Comparison of ENCODE assay signal across 8 cellular contexts in the genomic region with DNA sequence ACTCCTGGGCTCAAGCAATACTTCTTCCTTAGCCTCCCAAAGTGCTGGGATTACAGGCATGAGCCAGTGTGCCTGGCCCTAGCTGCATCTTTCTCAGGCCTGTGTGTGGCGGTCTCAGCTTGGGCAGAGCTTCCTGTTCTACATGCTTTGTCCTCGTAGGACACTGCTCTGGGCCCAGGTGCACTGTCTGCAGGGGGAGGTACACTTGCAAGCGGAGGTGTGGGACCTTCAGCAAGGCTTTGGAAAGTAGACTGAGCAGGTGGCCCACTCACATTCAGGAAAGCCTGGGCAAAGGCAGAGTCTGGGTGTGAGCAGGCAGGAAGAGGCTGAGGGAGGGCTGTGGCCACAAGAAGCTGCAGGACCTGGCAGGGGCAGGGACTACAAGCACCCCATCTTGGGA. TPM values are rescaled to one million over a fixed set of nuclear protein-coding genes. Genes with fewer than 3 reads are reported as not detected.
A peak's percentile ranks its signal among the peaks of the same experiment; 100 is the strongest.
DNase-seq lines count a peak whose midpoint lies in the region; ATAC-seq and TF ChIP-seq lines count a peak whose summit lies in the region.

No MANE protein-coding gene starts in this region.

- DNase-seq in CD4-positive, alpha-beta T cell, result no peak
- DNase-seq in OCI-LY7 (ENCODE audit: low spot score) (peak; percentile 23), esophagus squamous epithelium (lab: John Stamatoyannopoulos, UW) (no peak), psoas muscle (no peak), SHP77 (lab: John Stamatoyannopoulos, UW) (no peak), NCI-H2081 (lab: John Stamatoyannopoulos, UW) (no peak)
- no peak for DNase-seq in central memory CD4-positive, alpha-beta T cell

- H3K27ac ChIP-seq in CD4-positive, alpha-beta T cell (ENCODE audit: low read depth, low read length), result peak overlapping the region; percentile 42
- H3K27ac ChIP-seq in OCI-LY7 (ENCODE audit: low read depth, low read length, poor library complexity, severe bottlenecking) (no peak overlapping the region), esophagus squamous epithelium (peak overlapping the region; percentile 15 to 87 (median 79)), psoas muscle (peak overlapping the region; percentile 50)

- no peak overlapping the region for H3K4me2 ChIP-seq in OCI-LY7 (ENCODE audit: low read length)

- no peaks in the 10 kb centered on the region for H3K9me3 Mint-ChIP-seq in CD4-positive, alpha-beta T cell

- no peaks in the 10 kb centered on the region for H3K27me3 ChIP-seq in CD4-positive, alpha-beta T cell (ENCODE audit: control insufficient read depth, insufficient read depth, low read length)
- no peaks in the 10 kb centered on the region for H3K27me3 ChIP-seq in esophagus squamous epithelium
- no peaks in the 10 kb centered on the region for H3K27me3 ChIP-seq in psoas muscle (ENCODE audit: insufficient read depth in 3 of 3, low read length in 2 of 3)

- peaks cover 89% of the 10 kb centered on the region for H3K4me1 Mint-ChIP-seq in CD4-positive, alpha-beta T cell (ENCODE audit: low read depth)

- H3K4me3 ChIP-seq in OCI-LY7 (ENCODE audit: low read depth, low read length, poor library complexity, severe bottlenecking), result no peak overlapping the region
- no peak overlapping the region for H3K4me3 ChIP-seq in esophagus squamous epithelium
- H3K4me3 ChIP-seq in psoas muscle, result no peak overlapping the region

- no peak overlapping the region for H2AFZ ChIP-seq in OCI-LY7 (ENCODE audit: low read length)

- no peak for TF ChIP-seq CTCF in CD4-positive, alpha-beta T cell (IDR thresholded peaks at IDR 0.05)
- no peak for TF ChIP-seq CTCF in OCI-LY7 (conservative IDR thresholded peaks at IDR 0.05; ENCODE audit: low read length)
- TF ChIP-seq CTCF in esophagus squamous epithelium (IDR thresholded peaks at IDR 0.05), result no peak
- TF ChIP-seq CTCF in psoas muscle (IDR thresholded peaks at IDR 0.05), result no peak

- no peaks in the 10 kb centered on the region for H3K36me3 Mint-ChIP-seq in CD4-positive, alpha-beta T cell (ENCODE audit: low read depth)

- no TSS peak for BruUV-seq in OCI-LY7 (replicated peaks; lab: Mats Ljungman, UMichigan)

- H4K20me1 ChIP-seq in OCI-LY7 (ENCODE audit: insufficient read depth, low read length), result no peaks in the 10 kb centered on the region

- H3K4me1 ChIP-seq in OCI-LY7 (ENCODE audit: insufficient read depth, low read length, poor library complexity, severe bottlenecking) (peaks cover 30% of the 10 kb centered on the region), esophagus squamous epithelium (peaks cover 23 to 68% (median 41%) of the 10 kb centered on the region in 3 donors), psoas muscle (peaks cover 31% of the 10 kb centered on the region)

- POLR2A ChIA-PET in CD4-positive, alpha-beta T cell (lab: Charles Lee), result interaction anchor here (2.4 kb wide), 1 partner anchor 9 kb away, joined by 49 read pairs; no protein-coding TSS in a partner anchor
- POLR2A ChIA-PET in OCI-LY7 (lab: Charles Lee), result interaction anchor here (3.1 kb wide), 1 partner anchor 10 kb away, joined by 14 read pairs; no protein-coding TSS in a partner anchor

- H3K27me3 Mint-ChIP-seq in CD4-positive, alpha-beta T cell, result no peaks in the 10 kb centered on the region

- H3K27ac Mint-ChIP-seq in CD4-positive, alpha-beta T cell, result peak overlapping the region; percentile 86

- H3K9me2 ChIP-seq in OCI-LY7 (ENCODE audit: insufficient read depth, low read length), result no peaks in the 10 kb centered on the region

- H3K9me3 ChIP-seq in CD4-positive, alpha-beta T cell (ENCODE audit: control insufficient read depth, low read length), result no peaks in the 10 kb centered on the region
- H3K9me3 ChIP-seq in OCI-LY7 (ENCODE audit: low read length) (no peaks in the 10 kb centered on the region), esophagus squamous epithelium (no peaks in the 10 kb centered on the region), psoas muscle (no peaks in the 10 kb centered on the region)

- intact Hi-C loops in CD4-positive, alpha-beta T cell (cut with DNase I, micrococcal nuclease), result no loop called here
- intact Hi-C loops in OCI-LY7 (cut with micrococcal nuclease; ENCODE audit: unreplicated experiment) (no loop called here), esophagus squamous epithelium (cut with DNase I) (no loop called here), psoas muscle (cut with DNase I) (no loop called here)

- H3K79me2 ChIP-seq in OCI-LY7 (ENCODE audit: insufficient read depth, low read depth, low read length), result no peaks in the 10 kb centered on the region

- CTCF ChIA-PET in CD4-positive, alpha-beta T cell (lab: Charles Lee), result interaction anchor here (2.9 kb wide), 1 partner anchor 9 kb away, joined by 23 read pairs; no protein-coding TSS in a partner anchor
- CTCF ChIA-PET in OCI-LY7 (lab: Charles Lee; ENCODE audit: unreplicated experiment), result no interaction called here

- H3K4me3 Mint-ChIP-seq in CD4-positive, alpha-beta T cell, result peak overlapping the region; percentile 54

- ATAC-seq in CD4-positive, alpha-beta T cell (ENCODE audit: poor library complexity), result no peak
- ATAC-seq in psoas muscle, result no peak
- no peak for ATAC-seq in HG03045 (IDR thresholded peaks at IDR 0.05; ENCODE audit: unreplicated experiment)

- H3K36me3 ChIP-seq in OCI-LY7 (ENCODE audit: insufficient read depth, low read length) (peaks cover 4% of the 10 kb centered on the region; the same call in 1 of the 2 replicates), esophagus squamous epithelium (peaks cover 0 to 73% (median 0%) of the 10 kb centered on the region in 3 donors), psoas muscle (ENCODE audit: insufficient read depth in 1 of 2, low read depth in 1 of 2) (no peaks in the 10 kb centered on the region)

- no peak for TF ChIP-seq POLR2A in esophagus squamous epithelium (IDR thresholded peaks at IDR 0.05)

- WGBS in esophagus squamous epithelium, 2 donors, result 100% methylated on average over 1 of the region's 3 CpGs; no CpG with 5 or more reads in 1 of the 2 donors
- 82 to 84% (median 83%) methylated on average over 3 of the region's 3 CpGs for WGBS in psoas muscle, 3 donors

RNA-seq across cellular contexts. Expression of gene SUSD2, which starts 33.6 kb away (rescaled TPM):
- total RNA-seq in CD4-positive, alpha-beta T cell, result 1 to 10 TPM in 1 of 2 experiments, under 1 TPM in 1; 0.80 to 1.5 TPM
- 0.41 and 0.54 TPM in 2 replicates for total RNA-seq in OCI-LY7 (2014; rRNA removed; shearing (Covaris generic))
- total RNA-seq in OCI-LY7 (2022) (0.38 and 0.39 TPM in 2 replicates), esophagus squamous epithelium (1 to 10 TPM; 1.1 to 2.5 (median 1.6) TPM), psoas muscle (1 to 10 TPM; 1.1 to 1.8 (median 1.4) TPM)
- polyA plus RNA-seq in psoas muscle, result 1 to 10 TPM; 1.1 to 1.4 (median 1.3) TPM
